Comparison of ENCODE assay signal across 10 cellular contexts in the genomic region with DNA sequence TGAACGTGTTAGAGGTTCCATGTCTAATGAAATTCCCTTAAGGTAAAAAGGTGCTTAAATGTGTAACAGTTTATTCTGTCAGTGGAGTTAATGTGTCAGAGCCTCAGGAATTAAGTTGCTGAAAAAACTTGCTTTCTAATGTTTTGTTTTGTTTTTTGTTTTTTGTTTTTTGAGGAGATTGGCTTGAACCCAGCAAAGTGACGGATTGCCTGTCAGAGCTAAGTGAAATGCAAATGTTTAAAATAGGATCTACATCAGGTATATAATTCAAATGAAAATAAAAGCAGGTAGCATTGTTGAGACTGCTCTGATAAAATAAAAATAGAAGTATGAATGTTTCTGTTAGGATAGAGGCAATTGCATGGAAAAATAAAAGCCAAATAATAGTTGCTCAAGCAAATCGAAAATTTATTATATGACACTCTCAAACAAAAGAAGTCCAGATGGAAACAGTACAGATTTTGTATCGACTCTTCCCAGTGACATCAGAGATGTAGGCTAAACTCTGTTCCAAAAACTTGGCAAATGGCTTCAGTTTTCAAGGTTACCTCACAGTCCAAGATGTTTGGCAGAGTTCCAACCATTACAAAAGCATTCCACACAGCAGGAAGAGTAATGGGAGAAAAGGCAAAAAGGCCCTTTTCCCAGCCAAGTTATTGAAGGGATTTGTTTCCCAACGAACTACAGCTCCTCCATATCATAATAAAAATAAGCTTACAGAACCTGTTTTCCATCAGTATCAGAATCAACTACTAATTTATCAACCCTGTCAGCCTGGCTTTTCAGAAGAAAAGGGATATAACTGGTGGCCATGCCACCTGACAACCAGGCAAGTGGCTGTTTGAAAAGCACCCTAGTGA.
A peak's percentile ranks its signal among the peaks of the same experiment; 100 is the strongest.
DNase-seq lines count a peak whose midpoint lies in the region; FAIRE-seq and TF ChIP-seq lines count a peak whose summit lies in the region.
"Had no signal": no experiment of that assay in that cellular context is flagged by ENCODE, and none has a peak within 500 bp of the region (broad histone marks: within the 10 kb centered on the region; RNA-seq: fewer than 3 reads in every experiment).

No MANE protein-coding gene starts in this region.

- peak overlapping the region; percentile 26 for H3K4me2 ChIP-seq in astrocyte (ENCODE audit: low read length)

- DNase-seq in COLO668 (lab: John Stamatoyannopoulos, UW; ENCODE audit: unreplicated experiment) (peak; percentile 8), NCI-H1105 (lab: John Stamatoyannopoulos, UW) (peak; percentile 89), astrocyte (ENCODE audit: low read depth) (peak; percentile 93), iris pigment epithelial cell (ENCODE audit: low read depth) (peak; percentile 64), NOMO-1 treated with dmso at 0.1 percent for 144 hours (lab: John Stamatoyannopoulos, UW; ENCODE audit: unreplicated experiment) (no peak), dorsolateral prefrontal cortex (no peak), CD1c-positive myeloid dendritic cell (ENCODE audit: extremely low spot score) (no peak)
- no peak for DNase-seq in stimulated activated CD4-positive, alpha-beta T cell treated with anti-CD3 and anti-CD28 coated beads, Interleukin-4, amount 100 ng/mL, for 4 hours
- DNase-seq: activated gamma-delta T cell treated with Interleukin-2 at 50 U/mL for 16 hours; CD4-positive, alpha-beta T cell had no signal

- no peaks in the 10 kb centered on the region for H3K36me3 ChIP-seq in astrocyte (ENCODE audit: insufficient read depth, low read length)

- peaks cover 2% of the 10 kb centered on the region for H3K9me3 Mint-ChIP-seq in astrocyte (ENCODE audit: unreplicated experiment)
- H3K9me3 Mint-ChIP-seq: CD4-positive, alpha-beta T cell had no signal

- H3K4me1 Mint-ChIP-seq in astrocyte (ENCODE audit: low read depth, unreplicated experiment): peaks cover 6% of the 10 kb centered on the region

- peak overlapping the region; percentile 19 for H3K9ac ChIP-seq in astrocyte (ENCODE audit: low read length)

- H3K4me1 ChIP-seq in astrocyte (ENCODE audit: insufficient read depth, low read length): peaks cover 9% of the 10 kb centered on the region

- H3K4me3 Mint-ChIP-seq in astrocyte (ENCODE audit: unreplicated experiment): no peak overlapping the region
- H3K4me3 Mint-ChIP-seq: CD4-positive, alpha-beta T cell had no signal

- no peaks in the 10 kb centered on the region for H4K20me1 ChIP-seq in astrocyte (ENCODE audit: insufficient read depth, low read length)

- no peak for FAIRE-seq in astrocyte (lab: Jason Lieb, UNC)

- no peaks in the 10 kb centered on the region for H3K79me2 ChIP-seq in astrocyte (ENCODE audit: insufficient read depth, low read length)

- intact Hi-C loops in dorsolateral prefrontal cortex (cut with DNase I): no loop called here

- TF ChIP-seq CTCF in astrocyte (IDR thresholded peaks at IDR 0.05; ENCODE audit: insufficient read depth, low read depth, low read length): no peak
- TF ChIP-seq CTCF in dorsolateral prefrontal cortex (IDR thresholded peaks at IDR 0.05 in 54 of 56, conservative IDR thresholded peaks at IDR 0.05 in 2 of 56; ENCODE audit: low read depth in 1 of 56, partially characterized antibody in 56 of 56): no peak

- H3K27me3 ChIP-seq in astrocyte (ENCODE audit: insufficient read depth, low read length) (no peaks in the 10 kb centered on the region), dorsolateral prefrontal cortex (peaks cover 0 to 6% (median 0%) of the 10 kb centered on the region in 45 donors)

- peaks cover 4% of the 10 kb centered on the region for H3K36me3 Mint-ChIP-seq in astrocyte (ENCODE audit: low read depth, unreplicated experiment)

- H3K9me3 ChIP-seq in astrocyte (ENCODE audit: insufficient read depth, low read depth, low read length): no peaks in the 10 kb centered on the region

- no peak overlapping the region for H3K4me3 ChIP-seq in astrocyte (ENCODE audit: insufficient read depth, low read depth, low read length)
- no peak overlapping the region for H3K4me3 ChIP-seq in dorsolateral prefrontal cortex

- H3K27ac ChIP-seq in astrocyte (ENCODE audit: low read depth, low read length) (peak overlapping the region; percentile 36), dorsolateral prefrontal cortex (peak overlapping the region in 1 of 59 donors; percentile 43)

- peak overlapping the region; percentile 62 for H3K27ac Mint-ChIP-seq in astrocyte (ENCODE audit: unreplicated experiment)
- H3K27ac Mint-ChIP-seq: CD4-positive, alpha-beta T cell had no signal

- H3K27me3 Mint-ChIP-seq in astrocyte (ENCODE audit: low read depth, unreplicated experiment): no peaks in the 10 kb centered on the region

- H2AFZ ChIP-seq in astrocyte (ENCODE audit: low read depth, low read length): no peak overlapping the region

Comparison
In these comparisons a context has a peak if more than half of its experiments do, and no peak if none do; other contexts are left out.
1. DNase-seq: peak in COLO668 (single experiment), NCI-H1105 (single experiment), astrocyte (single experiment) and iris pigment epithelial cell (single experiment); none in NOMO-1 treated with dmso at 0.1 percent for 144 hours (single experiment), stimulated activated CD4-positive, alpha-beta T cell treated with anti-CD3 and anti-CD28 coated beads, Interleukin-4, amount 100 ng/mL, for 4 hours (0 of 2), dorsolateral prefrontal cortex (0 of 10) and CD1c-positive myeloid dendritic cell (single experiment).